In the genomic region with DNA sequence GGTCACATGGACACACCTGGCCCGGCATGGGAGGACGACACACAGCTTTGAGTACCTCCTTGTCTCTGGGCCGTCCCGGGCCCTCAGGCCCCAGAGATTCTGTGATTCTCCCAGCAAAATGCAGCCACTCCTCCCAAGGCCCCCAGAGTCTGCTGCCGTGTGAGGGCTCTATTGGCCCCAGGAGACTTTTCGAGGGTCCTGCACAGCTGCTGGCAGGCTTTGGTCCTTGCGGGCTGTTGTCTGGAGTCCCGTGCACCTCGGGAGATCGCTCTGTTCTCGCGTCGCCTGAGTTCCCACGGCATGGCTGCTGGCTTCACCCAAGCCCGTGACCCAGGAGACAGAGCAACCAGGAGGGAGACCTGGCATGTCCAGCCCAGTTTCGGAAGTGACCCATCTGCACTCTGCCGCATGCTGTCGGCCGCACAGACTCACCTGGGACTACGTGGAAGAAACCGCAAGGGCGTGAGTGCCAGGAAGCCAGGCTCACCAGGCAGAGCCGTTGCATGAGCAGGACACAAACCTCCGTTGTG, we compare ENCODE assay signal across 1 cellular context.
TF ChIP-seq lines count a peak whose summit lies in the region.

No MANE protein-coding gene starts in this region.

TF ChIP-seq in IMR-90, 13 proteins besides CTCF, POLR2A, EP300 and RAD21 (continued from another document):
- TF ChIP-seq, protein P1, sequence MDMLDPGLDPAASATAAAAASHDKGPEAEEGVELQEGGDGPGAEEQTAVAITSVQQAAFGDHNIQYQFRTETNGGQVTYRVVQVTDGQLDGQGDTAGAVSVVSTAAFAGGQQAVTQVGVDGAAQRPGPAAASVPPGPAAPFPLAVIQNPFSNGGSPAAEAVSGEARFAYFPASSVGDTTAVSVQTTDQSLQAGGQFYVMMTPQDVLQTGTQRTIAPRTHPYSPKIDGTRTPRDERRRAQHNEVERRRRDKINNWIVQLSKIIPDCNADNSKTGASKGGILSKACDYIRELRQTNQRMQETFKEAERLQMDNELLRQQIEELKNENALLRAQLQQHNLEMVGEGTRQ (IDR thresholded peaks at IDR 0.05; ENCODE audit: low read depth, low read length): no peak
- TF ChIP-seq MAFK (IDR thresholded peaks at IDR 0.05; ENCODE audit: low read depth, low read length) (no peak), CHD1 (IDR thresholded peaks at IDR 0.05; ENCODE audit: low read depth, low read length) (no peak), CEBPB (IDR thresholded peaks at IDR 0.05; ENCODE audit: low read depth, low read length) (no peak), MAZ (IDR thresholded peaks at IDR 0.05; ENCODE audit: borderline replicate concordance, low read depth, low read length) (no peak), FOS (IDR thresholded peaks at IDR 0.05; ENCODE audit: low read depth, low read length) (no peak), RFX5 (IDR thresholded peaks at IDR 0.05; ENCODE audit: low read depth, low read length) (no peak), NFE2L2 (IDR thresholded peaks at IDR 0.05; ENCODE audit: low read depth, low read length) (no peak), SMC3 (IDR thresholded peaks at IDR 0.05; ENCODE audit: low read depth, low read length) (no peak), MXI1 (IDR thresholded peaks at IDR 0.05; ENCODE audit: borderline replicate concordance, low read depth, low read length) (no peak)
- TF ChIP-seq, protein P2, sequence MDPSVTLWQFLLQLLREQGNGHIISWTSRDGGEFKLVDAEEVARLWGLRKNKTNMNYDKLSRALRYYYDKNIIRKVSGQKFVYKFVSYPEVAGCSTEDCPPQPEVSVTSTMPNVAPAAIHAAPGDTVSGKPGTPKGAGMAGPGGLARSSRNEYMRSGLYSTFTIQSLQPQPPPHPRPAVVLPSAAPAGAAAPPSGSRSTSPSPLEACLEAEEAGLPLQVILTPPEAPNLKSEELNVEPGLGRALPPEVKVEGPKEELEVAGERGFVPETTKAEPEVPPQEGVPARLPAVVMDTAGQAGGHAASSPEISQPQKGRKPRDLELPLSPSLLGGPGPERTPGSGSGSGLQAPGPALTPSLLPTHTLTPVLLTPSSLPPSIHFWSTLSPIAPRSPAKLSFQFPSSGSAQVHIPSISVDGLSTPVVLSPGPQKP (IDR thresholded peaks at IDR 0.05; ENCODE audit: borderline replicate concordance, low read depth, low read length): no peak
TF ChIP-seq in IMR-90: peak in this region for 0.
